8 cellular contexts compared by ENCODE assay signal in the genomic region with DNA sequence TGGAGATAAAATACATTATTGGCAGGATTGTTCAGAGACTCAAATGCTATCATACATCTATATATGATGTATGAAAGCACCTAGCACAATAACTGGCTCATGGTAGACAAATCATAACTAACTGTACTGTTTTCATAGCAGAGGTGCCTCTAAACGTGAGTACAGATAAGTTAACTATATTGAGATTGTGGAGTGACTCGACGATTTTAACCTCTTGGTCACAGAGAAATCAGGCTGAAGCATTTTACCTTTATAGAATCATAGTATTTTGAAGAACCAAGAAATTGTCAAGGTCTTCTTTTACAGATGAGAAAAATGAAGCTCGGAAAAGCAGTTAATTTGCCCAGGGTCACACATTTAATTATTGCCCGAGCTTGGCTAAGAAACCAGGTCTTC. TPM values are rescaled to one million over a fixed set of nuclear protein-coding genes. Genes with fewer than 3 reads are reported as not detected.
A peak's percentile ranks its signal among the peaks of the same experiment; 100 is the strongest.
DNase-seq lines count a peak whose midpoint lies in the region; ATAC-seq and TF ChIP-seq lines count a peak whose summit lies in the region.

No MANE protein-coding gene starts in this region.

- peak overlapping the region in 3 of 5 experiments; percentile 39 to 92 (median 72) for H3K27ac Mint-ChIP-seq in brain
- H3K27ac Mint-ChIP-seq in naive thymus-derived CD4-positive, alpha-beta T cell, result peak overlapping the region in 8 of 9 donors; percentile 17 to 87 (median 70)

- CTCF ChIA-PET in naive thymus-derived CD4-positive, alpha-beta T cell (lab: Charles Lee), result interaction anchor here (0.7 to 1.5 kb wide), 4 partner anchors 11 to 1110 kb away, joined by 3 to 8 read pairs (median 4); no protein-coding TSS in a partner anchor

- H3K9me3 Mint-ChIP-seq in brain, result peaks cover 0 to 2% (median 0%) of the 10 kb centered on the region in 5 experiments
- H3K9me3 Mint-ChIP-seq in naive thymus-derived CD4-positive, alpha-beta T cell, result no peaks in the 10 kb centered on the region

- H3K27ac ChIP-seq in ACC112 (ENCODE audit: low read depth, low read length) (peak overlapping the region; percentile 10; the same call in 1 of the 2 replicates), HUES48 (ENCODE audit: low read depth, low read length) (peak overlapping the region; percentile 95), aorta (ENCODE audit: low read depth in 1 of 2, low read length in 2 of 2) (no peak overlapping the region), caudate nucleus (ENCODE audit: low read depth, low read length) (no peak overlapping the region)
- H3K27ac ChIP-seq in naive thymus-derived CD4-positive, alpha-beta T cell (ENCODE audit: low read depth, low read length), result no peak overlapping the region

- peaks cover 23% of the 10 kb centered on the region for H3K4me1 Mint-ChIP-seq in brain
- peaks cover 4 to 29% (median 21%) of the 10 kb centered on the region in 7 donors for H3K4me1 Mint-ChIP-seq in naive thymus-derived CD4-positive, alpha-beta T cell

- 66 to 67% methylated on average over 5 of the region's 5 CpGs for WGBS in aorta, 2 donors

- peaks cover 22% of the 10 kb centered on the region for H3K4me1 ChIP-seq in ACC112 (ENCODE audit: control insufficient read depth, insufficient read depth, low read length, unreplicated experiment)
- peaks cover 14% of the 10 kb centered on the region for H3K4me1 ChIP-seq in HUES48 (ENCODE audit: control insufficient read depth, insufficient read depth, low read length)
- peaks cover 0 to 4% of the 10 kb centered on the region in 2 donors for H3K4me1 ChIP-seq in naive thymus-derived CD4-positive, alpha-beta T cell (ENCODE audit: control insufficient read depth in 2 of 2, insufficient read depth in 2 of 2, low read length in 2 of 2)
- no peaks in the 10 kb centered on the region for H3K4me1 ChIP-seq in aorta (ENCODE audit: control insufficient read depth in 1 of 2, insufficient read depth in 2 of 2, low read length in 2 of 2)

- peak overlapping the region; percentile 83 for H2AFZ ChIP-seq in ACC112 (ENCODE audit: low read length, unreplicated experiment)

- POLR2A ChIA-PET in naive thymus-derived CD4-positive, alpha-beta T cell (lab: Charles Lee), result interaction anchor here (0.6 to 1.7 kb wide), 6 partner anchors 8 to 122 kb away, joined by 3 to 12 read pairs (median 4); partner anchors contain the start of genes EPS8 and STRAP

- no peak for DNase-seq in naive thymus-derived CD4-positive, alpha-beta T cell
- DNase-seq in HuH-7 (ENCODE audit: low spot score), result no peak
- DNase-seq in aorta, result no peak
- DNase-seq in left lobe of liver (ENCODE audit: low spot score), result no peak
- no peak for DNase-seq in caudate nucleus (lab: John Stamatoyannopoulos, UW)

- H3K36me3 ChIP-seq in ACC112 (ENCODE audit: insufficient read depth, low read length) (0 out of 2 replicates have a peak, but pooled peaks cover under 1% of the 10 kb centered on the region), HUES48 (ENCODE audit: control insufficient read depth, insufficient read depth, low read length) (peaks cover 17% of the 10 kb centered on the region), aorta (ENCODE audit: control insufficient read depth in 1 of 2, insufficient read depth in 2 of 2, low read length in 1 of 2) (no peaks in the 10 kb centered on the region)
- no peaks in the 10 kb centered on the region for H3K36me3 ChIP-seq in naive thymus-derived CD4-positive, alpha-beta T cell (ENCODE audit: control insufficient read depth in 2 of 3, insufficient read depth in 3 of 3, low read length in 3 of 3)

- H3K9me3 ChIP-seq in HUES48 (ENCODE audit: control insufficient read depth, insufficient read depth, low read length) (no peaks in the 10 kb centered on the region), aorta (ENCODE audit: control insufficient read depth, low read length) (no peaks in the 10 kb centered on the region)
- no peaks in the 10 kb centered on the region for H3K9me3 ChIP-seq in naive thymus-derived CD4-positive, alpha-beta T cell (ENCODE audit: control insufficient read depth in 2 of 3, low read length in 3 of 3)

- H3K27me3 ChIP-seq in ACC112 (ENCODE audit: insufficient read depth, low read length), result no peaks in the 10 kb centered on the region
- H3K27me3 ChIP-seq in HUES48 (ENCODE audit: control insufficient read depth, insufficient read depth, low read length), result no peaks in the 10 kb centered on the region; the same call in 1 of the 2 replicates
- no peaks in the 10 kb centered on the region for H3K27me3 ChIP-seq in naive thymus-derived CD4-positive, alpha-beta T cell (ENCODE audit: control insufficient read depth in 2 of 2, insufficient read depth in 2 of 2, low read length in 2 of 2)
- H3K27me3 ChIP-seq in aorta (ENCODE audit: control insufficient read depth in 1 of 2, insufficient read depth in 2 of 2, low read length in 1 of 2), result no peaks in the 10 kb centered on the region

- no peak for TF ChIP-seq CTCF in brain (conservative IDR thresholded peaks at IDR 0.05)

- H3K27me3 Mint-ChIP-seq in brain, result no peaks in the 10 kb centered on the region
- no peaks in the 10 kb centered on the region for H3K27me3 Mint-ChIP-seq in naive thymus-derived CD4-positive, alpha-beta T cell

- intact Hi-C loops in naive thymus-derived CD4-positive, alpha-beta T cell (cut with micrococcal nuclease), result loop anchor here in 1 of 2 donors (1.0 kb wide), 1 partner anchor 11 kb away; no protein-coding TSS in a partner anchor
- intact Hi-C loops in aorta (cut with DNase I), result no loop called here

- peaks cover 27% of the 10 kb centered on the region for H3K79me2 ChIP-seq in ACC112 (ENCODE audit: control insufficient read depth, insufficient read depth, low read length, unreplicated experiment)

- H3K36me3 Mint-ChIP-seq in brain, result no peaks in the 10 kb centered on the region
- no peaks in the 10 kb centered on the region for H3K36me3 Mint-ChIP-seq in naive thymus-derived CD4-positive, alpha-beta T cell

- H3K4me3 Mint-ChIP-seq in brain, result peak overlapping the region; percentile 85 to 94 (median 91)
- H3K4me3 Mint-ChIP-seq in naive thymus-derived CD4-positive, alpha-beta T cell, result peak overlapping the region; percentile 77 to 94 (median 90)

- H3K4me3 ChIP-seq in ACC112 (ENCODE audit: low read depth, low read length) (peak overlapping the region; percentile 97), HUES48 (ENCODE audit: low read depth, low read length) (peak overlapping the region; percentile 81; the same call in 1 of the 2 replicates), aorta (ENCODE audit: low read length in 2 of 2) (peak overlapping the region in 1 of 2 donors; percentile 74)
- H3K4me3 ChIP-seq in naive thymus-derived CD4-positive, alpha-beta T cell (ENCODE audit: low read length), result peak overlapping the region; percentile 90

- peak overlapping the region; percentile 87; the same call in 1 of the 2 replicates for H3K9ac ChIP-seq in HUES48 (ENCODE audit: low read depth, low read length)

- ATAC-seq in naive thymus-derived CD4-positive, alpha-beta T cell, result no peak
- ATAC-seq in aorta (ENCODE audit: low FRiP score), result no peak
- ATAC-seq in left lobe of liver, result no peak

RNA-seq across cellular contexts. Expression of gene DERA, which starts 0.7 kb away (rescaled TPM):
- polyA plus RNA-seq in brain (ENCODE audit: insufficient read depth, low read depth, low replicate concordance), result 51.1 TPM
- total RNA-seq in naive thymus-derived CD4-positive, alpha-beta T cell, result 10 to 100 TPM in 4 of 5 experiments, 1 to 10 TPM in 1; 8.4 to 15.9 (median 12.2) TPM
- polyA plus RNA-seq in naive thymus-derived CD4-positive, alpha-beta T cell, result 10 to 100 TPM; 30.3 to 33.4 TPM
- 10 to 100 TPM; 22.4 to 25.0 TPM for total RNA-seq in aorta
- 10 to 100 TPM; 15.5 to 57.2 TPM for polyA plus RNA-seq in aorta
- total RNA-seq in left lobe of liver, result 38.4 TPM

RNA-seq across cellular contexts. Expression of gene STRAP, which starts 28.3 kb away (rescaled TPM):
- 111 TPM for polyA plus RNA-seq in brain (ENCODE audit: insufficient read depth, low read depth, low replicate concordance)
- 10 to 100 TPM; 42.2 to 97.2 (median 70.9) TPM for total RNA-seq in naive thymus-derived CD4-positive, alpha-beta T cell
- 100 to 1,000 TPM in 1 of 2 donors, 10 to 100 TPM in 1; 94.5 to 119 TPM for polyA plus RNA-seq in naive thymus-derived CD4-positive, alpha-beta T cell
- total RNA-seq in aorta, result 10 to 100 TPM; 62.1 to 85.2 TPM
- polyA plus RNA-seq in aorta, result 100 to 1,000 TPM in 1 of 2 donors, 10 to 100 TPM in 1; 60.2 to 120 TPM
- 48.6 TPM for total RNA-seq in left lobe of liver

Comparison
In these comparisons a context has a peak if more than half of its experiments do, and no peak if none do; other contexts are left out.
1. H3K27ac ChIP-seq: peak in ACC112 (single experiment) and HUES48 (single experiment); none in naive thymus-derived CD4-positive, alpha-beta T cell (single experiment), aorta (0 of 2) and caudate nucleus (single experiment).